In genomic region chr9:120792898-120793765, GRCh38 we compare ENCODE assay signal across 1 cellular context.
TF ChIP-seq lines count a peak whose summit lies in the region.

Gene FBXW2, minus strand, starts transcription at chr9:120793416. Its CDS starts 5,158 bp downstream, at chr9:120788258.

TF ChIP-seq in K562, 482 proteins besides CTCF, POLR2A, EP300 and RAD21 (continued from another document and continues in another):
- peak; percentile 57 for TF ChIP-seq ATF4 (CRISPR knock-in tag; IDR thresholded peaks at IDR 0.05)
- TF ChIP-seq TAL1 (IDR thresholded peaks at IDR 0.05) = peak; percentile 13; the same call in 1 of the 2 replicates
- peak; percentile 97 for TF ChIP-seq ZBTB12 (CRISPR knock-in tag; IDR thresholded peaks at IDR 0.05)
- TF ChIP-seq UBTF (IDR thresholded peaks at IDR 0.05; ENCODE audit: borderline replicate concordance in 1 of 2, low read depth in 2 of 2, low read length in 2 of 2) = peak; percentile 92
- TF ChIP-seq CREBBP (IDR thresholded peaks at IDR 0.05; ENCODE audit: low read depth, low read length) = no peak
- TF ChIP-seq SP1 (CRISPR knock-in tag; IDR thresholded peaks at IDR 0.05) = peak; percentile 75
- no peak for TF ChIP-seq ZNF224 (CRISPR knock-in tag; IDR thresholded peaks at IDR 0.05)
- peak; percentile 85 for TF ChIP-seq GATAD2B (IDR thresholded peaks at IDR 0.05; ENCODE audit: borderline replicate concordance)
- TF ChIP-seq PHF8 (IDR thresholded peaks at IDR 0.05; ENCODE audit: borderline replicate concordance, low read length) = peak; percentile 100
- no peak for TF ChIP-seq HDAC8 (tag; IDR thresholded peaks at IDR 0.05)
- no peak for TF ChIP-seq CREM (IDR thresholded peaks at IDR 0.05; ENCODE audit: low read depth)
- TF ChIP-seq THRB (CRISPR knock-in tag; conservative IDR thresholded peaks at IDR 0.05) = peak; percentile 52
- TF ChIP-seq RBM17 (IDR thresholded peaks at IDR 0.05; ENCODE audit: borderline replicate concordance, low read depth, low read length) = no peak
- TF ChIP-seq KLF16 (IDR thresholded peaks at IDR 0.05) = no peak
- peak in 1 of 2 experiments; percentile 53; a peak in 1 of 4 replicates for TF ChIP-seq ETV6 (IDR thresholded peaks at IDR 0.05; ENCODE audit: borderline replicate concordance in 1 of 2, low read depth in 2 of 2, low read length in 1 of 2)
- no peak for TF ChIP-seq ETV6 (CRISPR knock-in tag; IDR thresholded peaks at IDR 0.05; ENCODE audit: borderline replicate concordance)
- TF ChIP-seq TAF7 (tag; IDR thresholded peaks at IDR 0.05) = no peak; the same call in none of the 2 replicates
- TF ChIP-seq KAT2B (IDR thresholded peaks at IDR 0.05; ENCODE audit: low read depth, low read length) = no peak
- TF ChIP-seq GABPA (tag; conservative IDR thresholded peaks at IDR 0.05; ENCODE audit: low read depth) = peak; percentile 100
- peak; percentile 81 for TF ChIP-seq ZBTB7A (IDR thresholded peaks at IDR 0.05; ENCODE audit: borderline replicate concordance, control insufficient read depth, low read depth, low read length)
- peak; percentile 77 for TF ChIP-seq NKRF (IDR thresholded peaks at IDR 0.05; ENCODE audit: borderline replicate concordance)
- TF ChIP-seq GTF2F1 (IDR thresholded peaks at IDR 0.05; ENCODE audit: low read depth, low read length) = peak; percentile 47; the same call in 1 of the 2 replicates
- TF ChIP-seq RBBP5 (IDR thresholded peaks at IDR 0.05; ENCODE audit: borderline replicate concordance, insufficient read depth, low read length, poor library complexity, severe bottlenecking) = peak; percentile 100
- no peak for TF ChIP-seq ILK (tag; IDR thresholded peaks at IDR 0.05; ENCODE audit: borderline replicate concordance, low read depth)
- peak; percentile 93 for TF ChIP-seq RREB1 (CRISPR knock-in tag; IDR thresholded peaks at IDR 0.05)
- TF ChIP-seq HSF4 (CRISPR knock-in tag; IDR thresholded peaks at IDR 0.05; ENCODE audit: borderline replicate concordance) = 0 out of 2 replicates have a peak, but pooled peaks have one; percentile 8
- no peak for TF ChIP-seq ZFP36 (IDR thresholded peaks at IDR 0.05; ENCODE audit: low read depth, low read length, partially characterized antibody)
- no peak for TF ChIP-seq CBX1 (IDR thresholded peaks at IDR 0.05; ENCODE audit: low read depth)
- TF ChIP-seq HMG20A (CRISPR knock-in tag; conservative IDR thresholded peaks at IDR 0.05) = no peak
- peak; percentile 72; the same call in 1 of the 2 replicates for TF ChIP-seq GABPB2 (CRISPR knock-in tag; conservative IDR thresholded peaks at IDR 0.05)
- TF ChIP-seq E2F1 (CRISPR knock-in tag; IDR thresholded peaks at IDR 0.05) = 0 out of 2 replicates have a peak, but pooled peaks have one; percentile 49
- TF ChIP-seq CSDE1 (IDR thresholded peaks at IDR 0.05) = peak; percentile 50 to 61; a peak in 2 of 4 replicates
- TF ChIP-seq RERE (CRISPR knock-in tag; IDR thresholded peaks at IDR 0.05; ENCODE audit: borderline replicate concordance) = no peak
- peak; percentile 89; the same call in 1 of the 2 replicates for TF ChIP-seq FOXP1 (CRISPR knock-in tag; IDR thresholded peaks at IDR 0.05)
- no peak for TF ChIP-seq CREB3 (tag; conservative IDR thresholded peaks at IDR 0.05; ENCODE audit: low read depth)
- TF ChIP-seq PHB (CRISPR knock-in tag; IDR thresholded peaks at IDR 0.05) = peak; percentile 98
